ENCODE assay signal across 1 cellular context in the genomic region with DNA sequence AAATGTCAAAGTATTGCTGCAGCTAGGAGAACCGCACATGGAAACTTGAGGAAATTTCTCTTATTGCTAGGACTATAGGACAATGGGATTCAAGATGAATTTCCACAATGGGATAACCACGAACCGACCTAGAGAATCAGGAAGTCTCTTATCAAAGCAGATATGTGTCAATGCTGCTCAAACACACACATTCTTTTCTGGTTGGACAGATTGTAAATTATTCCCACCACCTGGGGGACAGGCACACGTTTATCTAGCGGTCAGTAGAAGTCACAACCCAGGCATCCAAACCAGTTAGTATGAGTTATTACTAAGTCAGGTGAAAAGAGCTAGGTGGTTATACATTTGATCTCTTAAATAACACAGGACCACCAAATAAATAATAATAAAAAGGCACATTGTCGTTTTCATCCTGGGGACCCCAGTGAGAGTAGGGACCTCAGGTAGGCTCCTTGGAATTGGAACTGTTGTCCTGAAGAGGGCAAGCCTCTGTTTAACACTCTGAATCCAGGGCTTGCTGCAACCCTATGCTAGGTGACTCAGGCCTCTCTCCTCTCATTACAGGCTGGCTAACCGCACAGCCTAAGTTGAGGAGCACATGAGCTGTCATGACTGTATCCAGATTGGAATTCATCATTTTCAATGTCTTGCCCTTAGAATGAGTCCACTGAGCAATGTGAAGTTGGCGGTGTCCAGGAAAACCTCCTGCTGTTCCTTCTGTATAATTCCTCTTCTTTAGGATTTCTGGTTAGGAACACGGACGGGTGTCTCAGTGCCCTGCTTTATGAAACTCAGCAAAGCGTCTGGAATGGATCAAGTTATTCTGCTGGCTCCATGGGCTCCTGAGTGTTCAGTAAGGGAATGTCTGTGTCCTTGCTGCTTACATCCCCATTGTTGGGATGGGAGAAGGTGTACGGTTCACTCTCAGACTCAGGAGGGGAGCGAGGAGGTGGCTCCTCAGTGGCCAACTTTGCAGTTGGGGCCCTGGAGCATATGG.
TF ChIP-seq lines count a peak whose summit lies in the region.

No MANE protein-coding gene starts in this region.

TF ChIP-seq in K562, 482 proteins besides CTCF, POLR2A, EP300 and RAD21 (continues in another document):
- TF ChIP-seq ZNF274 (IDR thresholded peaks at IDR 0.05; ENCODE audit: borderline replicate concordance, low read depth, low read length) (no peak), MTA1 (IDR thresholded peaks at IDR 0.05; ENCODE audit: borderline replicate concordance) (no peak; the same call in 1 of the 2 replicates), RFX5 (IDR thresholded peaks at IDR 0.05; ENCODE audit: low read depth, low read length) (no peak), MYC (IDR thresholded peaks at IDR 0.05; ENCODE audit: low read depth, low read length) (peak; percentile 5; the same call in 1 of the 2 replicates), MYC (CRISPR knock-in tag; IDR thresholded peaks at IDR 0.05; ENCODE audit: borderline replicate concordance, low read depth) (no peak), GABPB1 (CRISPR knock-in tag; IDR thresholded peaks at IDR 0.05) (0 out of 2 replicates have a peak, but pooled peaks have one; percentile 34), CBFA2T2 (conservative IDR thresholded peaks at IDR 0.05) (peak; percentile 69), SMARCE1 (IDR thresholded peaks at IDR 0.05) (peak; percentile 41; the same call in 1 of the 2 replicates), SIN3A (IDR thresholded peaks at IDR 0.05; ENCODE audit: borderline replicate concordance in 2 of 2, control insufficient read depth in 1 of 2, low read depth in 2 of 2, low read length in 2 of 2) (0 out of 4 replicates have a peak, but pooled peaks of 1 of the 2 experiments have one; percentile 27), GTF2E2 (tag; IDR thresholded peaks at IDR 0.05) (peak; percentile 39; the same call in 1 of the 2 replicates), NR2C2 (CRISPR knock-in tag; IDR thresholded peaks at IDR 0.05) (0 out of 2 replicates have a peak, but pooled peaks have one; percentile 40), NR2C2 (tag; IDR thresholded peaks at IDR 0.05) (no peak), SMARCC2 (IDR thresholded peaks at IDR 0.05; ENCODE audit: low read depth) (peak; percentile 42; the same call in 1 of the 2 replicates), ATF1 (CRISPR knock-in tag; IDR thresholded peaks at IDR 0.05) (no peak), ATF1 (tag; IDR thresholded peaks at IDR 0.05) (no peak), NCOA1 (IDR thresholded peaks at IDR 0.05; ENCODE audit: low read depth) (no peak), ZNF175 (CRISPR knock-in tag; IDR thresholded peaks at IDR 0.05; ENCODE audit: low read depth) (peak; percentile 48; the same call in 1 of the 2 replicates), ZEB2 (IDR thresholded peaks at IDR 0.05) (peak; percentile 50; the same call in 1 of the 2 replicates), HDAC2 (IDR thresholded peaks at IDR 0.05) (peak; percentile 31; the same call in 1 of the 2 replicates), ZNF589 (CRISPR knock-in tag; IDR thresholded peaks at IDR 0.05; ENCODE audit: low read depth) (0 out of 2 replicates have a peak, but pooled peaks have one; percentile 53), TAF15 (IDR thresholded peaks at IDR 0.05; ENCODE audit: low read depth, low read length) (no peak), MECOM (CRISPR knock-in tag; IDR thresholded peaks at IDR 0.05) (peak; percentile 17; the same call in 1 of the 2 replicates), TAL1 (IDR thresholded peaks at IDR 0.05) (peak; percentile 47), NRF1 (conservative IDR thresholded peaks at IDR 0.05 in 1 of 2, IDR thresholded peaks at IDR 0.05 in 1 of 2) (0 out of 4 replicates have a peak, but pooled peaks of 1 of the 2 experiments have one; percentile 7), LCOR (CRISPR knock-in tag; IDR thresholded peaks at IDR 0.05) (no peak; the same call in 1 of the 2 replicates), EZH2 (IDR thresholded peaks at IDR 0.05; ENCODE audit: borderline replicate concordance, low read depth, low read length) (no peak), JUNB (CRISPR knock-in tag; conservative IDR thresholded peaks at IDR 0.05) (no peak), FIP1L1 (IDR thresholded peaks at IDR 0.05; ENCODE audit: low read depth, low read length, poor library complexity, severe bottlenecking) (no peak), SP1 (CRISPR knock-in tag; IDR thresholded peaks at IDR 0.05) (peak; percentile 25; the same call in 1 of the 2 replicates), MEIS2 (IDR thresholded peaks at IDR 0.05; ENCODE audit: partially characterized antibody) (peak; percentile 95), DPF2 (IDR thresholded peaks at IDR 0.05) (0 out of 2 replicates have a peak, but pooled peaks have one; percentile 29), NEUROD1 (IDR thresholded peaks at IDR 0.05; ENCODE audit: borderline replicate concordance, low read depth, low read length, partially characterized antibody) (no peak), SOX6 (IDR thresholded peaks at IDR 0.05) (peak; percentile 70), KAT2B (IDR thresholded peaks at IDR 0.05; ENCODE audit: low read depth, low read length) (no peak), ZNF695 (CRISPR knock-in tag; IDR thresholded peaks at IDR 0.05) (no peak)
- TF ChIP-seq, protein P1, sequence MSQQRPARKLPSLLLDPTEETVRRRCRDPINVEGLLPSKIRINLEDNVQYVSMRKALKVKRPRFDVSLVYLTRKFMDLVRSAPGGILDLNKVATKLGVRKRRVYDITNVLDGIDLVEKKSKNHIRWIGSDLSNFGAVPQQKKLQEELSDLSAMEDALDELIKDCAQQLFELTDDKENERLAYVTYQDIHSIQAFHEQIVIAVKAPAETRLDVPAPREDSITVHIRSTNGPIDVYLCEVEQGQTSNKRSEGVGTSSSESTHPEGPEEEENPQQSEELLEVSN (IDR thresholded peaks at IDR 0.05; ENCODE audit: borderline replicate concordance in 1 of 2, extremely low read depth in 1 of 2, insufficient read depth in 1 of 2, insufficient read length in 1 of 2, low read depth in 1 of 2, low read length in 1 of 2, poor library complexity in 1 of 2, severe bottlenecking in 1 of 2) = peak in 1 of 2 experiments; percentile 65
- TF ChIP-seq, protein P2, sequence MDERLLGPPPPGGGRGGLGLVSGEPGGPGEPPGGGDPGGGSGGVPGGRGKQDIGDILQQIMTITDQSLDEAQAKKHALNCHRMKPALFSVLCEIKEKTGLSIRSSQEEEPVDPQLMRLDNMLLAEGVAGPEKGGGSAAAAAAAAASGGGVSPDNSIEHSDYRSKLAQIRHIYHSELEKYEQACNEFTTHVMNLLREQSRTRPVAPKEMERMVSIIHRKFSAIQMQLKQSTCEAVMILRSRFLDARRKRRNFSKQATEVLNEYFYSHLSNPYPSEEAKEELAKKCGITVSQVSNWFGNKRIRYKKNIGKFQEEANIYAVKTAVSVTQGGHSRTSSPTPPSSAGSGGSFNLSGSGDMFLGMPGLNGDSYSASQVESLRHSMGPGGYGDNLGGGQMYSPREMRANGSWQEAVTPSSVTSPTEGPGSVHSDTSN (CRISPR knock-in tag; IDR thresholded peaks at IDR 0.05; ENCODE audit: low read depth) = no peak
- TF ChIP-seq, protein P2 (tag; conservative IDR thresholded peaks at IDR 0.05; ENCODE audit: low read depth) = peak; percentile 54
- TF ChIP-seq, protein P3, sequence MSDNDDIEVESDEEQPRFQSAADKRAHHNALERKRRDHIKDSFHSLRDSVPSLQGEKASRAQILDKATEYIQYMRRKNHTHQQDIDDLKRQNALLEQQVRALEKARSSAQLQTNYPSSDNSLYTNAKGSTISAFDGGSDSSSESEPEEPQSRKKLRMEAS (CRISPR knock-in tag; IDR thresholded peaks at IDR 0.05) = 0 out of 2 replicates have a peak, but pooled peaks have one; percentile 41
- TF ChIP-seq, protein P4, sequence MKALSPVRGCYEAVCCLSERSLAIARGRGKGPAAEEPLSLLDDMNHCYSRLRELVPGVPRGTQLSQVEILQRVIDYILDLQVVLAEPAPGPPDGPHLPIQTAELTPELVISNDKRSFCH (CRISPR knock-in tag; IDR thresholded peaks at IDR 0.05) = no peak
- TF ChIP-seq, protein P4 (tag; IDR thresholded peaks at IDR 0.05) = 0 out of 2 replicates have a peak, but pooled peaks have one; percentile 11
- TF ChIP-seq, protein P5, sequence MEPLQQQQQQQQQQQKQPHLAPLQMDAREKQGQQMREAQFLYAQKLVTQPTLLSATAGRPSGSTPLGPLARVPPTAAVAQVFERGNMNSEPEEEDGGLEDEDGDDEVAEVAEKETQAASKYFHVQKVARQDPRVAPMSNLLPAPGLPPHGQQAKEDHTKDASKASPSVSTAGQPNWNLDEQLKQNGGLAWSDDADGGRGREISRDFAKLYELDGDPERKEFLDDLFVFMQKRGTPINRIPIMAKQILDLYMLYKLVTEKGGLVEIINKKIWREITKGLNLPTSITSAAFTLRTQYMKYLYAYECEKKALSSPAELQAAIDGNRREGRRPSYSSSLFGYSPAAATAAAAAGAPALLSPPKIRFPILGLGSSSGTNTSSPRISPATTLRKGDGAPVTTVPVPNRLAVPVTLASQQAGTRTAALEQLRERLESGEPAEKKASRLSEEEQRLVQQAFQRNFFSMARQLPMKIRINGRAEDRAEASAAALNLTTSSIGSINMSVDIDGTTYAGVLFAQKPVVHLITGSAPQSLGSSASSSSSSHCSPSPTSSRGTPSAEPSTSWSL (CRISPR knock-in tag; IDR thresholded peaks at IDR 0.05; ENCODE audit: borderline replicate concordance) = no peak
- TF ChIP-seq, protein P6, sequence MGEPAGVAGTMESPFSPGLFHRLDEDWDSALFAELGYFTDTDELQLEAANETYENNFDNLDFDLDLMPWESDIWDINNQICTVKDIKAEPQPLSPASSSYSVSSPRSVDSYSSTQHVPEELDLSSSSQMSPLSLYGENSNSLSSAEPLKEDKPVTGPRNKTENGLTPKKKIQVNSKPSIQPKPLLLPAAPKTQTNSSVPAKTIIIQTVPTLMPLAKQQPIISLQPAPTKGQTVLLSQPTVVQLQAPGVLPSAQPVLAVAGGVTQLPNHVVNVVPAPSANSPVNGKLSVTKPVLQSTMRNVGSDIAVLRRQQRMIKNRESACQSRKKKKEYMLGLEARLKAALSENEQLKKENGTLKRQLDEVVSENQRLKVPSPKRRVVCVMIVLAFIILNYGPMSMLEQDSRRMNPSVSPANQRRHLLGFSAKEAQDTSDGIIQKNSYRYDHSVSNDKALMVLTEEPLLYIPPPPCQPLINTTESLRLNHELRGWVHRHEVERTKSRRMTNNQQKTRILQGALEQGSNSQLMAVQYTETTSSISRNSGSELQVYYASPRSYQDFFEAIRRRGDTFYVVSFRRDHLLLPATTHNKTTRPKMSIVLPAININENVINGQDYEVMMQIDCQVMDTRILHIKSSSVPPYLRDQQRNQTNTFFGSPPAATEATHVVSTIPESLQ (CRISPR knock-in tag; IDR thresholded peaks at IDR 0.05) = no peak
- TF ChIP-seq, protein P7, sequence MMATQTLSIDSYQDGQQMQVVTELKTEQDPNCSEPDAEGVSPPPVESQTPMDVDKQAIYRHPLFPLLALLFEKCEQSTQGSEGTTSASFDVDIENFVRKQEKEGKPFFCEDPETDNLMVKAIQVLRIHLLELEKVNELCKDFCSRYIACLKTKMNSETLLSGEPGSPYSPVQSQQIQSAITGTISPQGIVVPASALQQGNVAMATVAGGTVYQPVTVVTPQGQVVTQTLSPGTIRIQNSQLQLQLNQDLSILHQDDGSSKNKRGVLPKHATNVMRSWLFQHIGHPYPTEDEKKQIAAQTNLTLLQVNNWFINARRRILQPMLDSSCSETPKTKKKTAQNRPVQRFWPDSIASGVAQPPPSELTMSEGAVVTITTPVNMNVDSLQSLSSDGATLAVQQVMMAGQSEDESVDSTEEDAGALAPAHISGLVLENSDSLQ (IDR thresholded peaks at IDR 0.05) = peak; percentile 80
- TF ChIP-seq, protein P8, sequence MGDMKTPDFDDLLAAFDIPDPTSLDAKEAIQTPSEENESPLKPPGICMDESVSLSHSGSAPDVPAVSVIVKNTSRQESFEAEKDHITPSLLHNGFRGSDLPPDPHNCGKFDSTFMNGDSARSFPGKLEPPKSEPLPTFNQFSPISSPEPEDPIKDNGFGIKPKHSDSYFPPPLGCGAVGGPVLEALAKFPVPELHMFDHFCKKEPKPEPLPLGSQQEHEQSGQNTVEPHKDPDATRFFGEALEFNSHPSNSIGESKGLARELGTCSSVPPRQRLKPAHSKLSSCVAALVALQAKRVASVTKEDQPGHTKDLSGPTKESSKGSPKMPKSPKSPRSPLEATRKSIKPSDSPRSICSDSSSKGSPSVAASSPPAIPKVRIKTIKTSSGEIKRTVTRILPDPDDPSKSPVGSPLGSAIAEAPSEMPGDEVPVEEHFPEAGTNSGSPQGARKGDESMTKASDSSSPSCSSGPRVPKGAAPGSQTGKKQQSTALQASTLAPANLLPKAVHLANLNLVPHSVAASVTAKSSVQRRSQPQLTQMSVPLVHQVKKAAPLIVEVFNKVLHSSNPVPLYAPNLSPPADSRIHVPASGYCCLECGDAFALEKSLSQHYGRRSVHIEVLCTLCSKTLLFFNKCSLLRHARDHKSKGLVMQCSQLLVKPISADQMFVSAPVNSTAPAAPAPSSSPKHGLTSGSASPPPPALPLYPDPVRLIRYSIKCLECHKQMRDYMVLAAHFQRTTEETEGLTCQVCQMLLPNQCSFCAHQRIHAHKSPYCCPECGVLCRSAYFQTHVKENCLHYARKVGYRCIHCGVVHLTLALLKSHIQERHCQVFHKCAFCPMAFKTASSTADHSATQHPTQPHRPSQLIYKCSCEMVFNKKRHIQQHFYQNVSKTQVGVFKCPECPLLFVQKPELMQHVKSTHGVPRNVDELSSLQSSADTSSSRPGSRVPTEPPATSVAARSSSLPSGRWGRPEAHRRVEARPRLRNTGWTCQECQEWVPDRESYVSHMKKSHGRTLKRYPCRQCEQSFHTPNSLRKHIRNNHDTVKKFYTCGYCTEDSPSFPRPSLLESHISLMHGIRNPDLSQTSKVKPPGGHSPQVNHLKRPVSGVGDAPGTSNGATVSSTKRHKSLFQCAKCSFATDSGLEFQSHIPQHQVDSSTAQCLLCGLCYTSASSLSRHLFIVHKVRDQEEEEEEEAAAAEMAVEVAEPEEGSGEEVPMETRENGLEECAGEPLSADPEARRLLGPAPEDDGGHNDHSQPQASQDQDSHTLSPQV (IDR thresholded peaks at IDR 0.05) = peak; percentile 69; the same call in 1 of the 2 replicates
- TF ChIP-seq, protein P9, sequence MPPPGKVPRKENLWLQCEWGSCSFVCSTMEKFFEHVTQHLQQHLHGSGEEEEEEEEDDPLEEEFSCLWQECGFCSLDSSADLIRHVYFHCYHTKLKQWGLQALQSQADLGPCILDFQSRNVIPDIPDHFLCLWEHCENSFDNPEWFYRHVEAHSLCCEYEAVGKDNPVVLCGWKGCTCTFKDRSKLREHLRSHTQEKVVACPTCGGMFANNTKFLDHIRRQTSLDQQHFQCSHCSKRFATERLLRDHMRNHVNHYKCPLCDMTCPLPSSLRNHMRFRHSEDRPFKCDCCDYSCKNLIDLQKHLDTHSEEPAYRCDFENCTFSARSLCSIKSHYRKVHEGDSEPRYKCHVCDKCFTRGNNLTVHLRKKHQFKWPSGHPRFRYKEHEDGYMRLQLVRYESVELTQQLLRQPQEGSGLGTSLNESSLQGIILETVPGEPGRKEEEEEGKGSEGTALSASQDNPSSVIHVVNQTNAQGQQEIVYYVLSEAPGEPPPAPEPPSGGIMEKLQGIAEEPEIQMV (tag; conservative IDR thresholded peaks at IDR 0.05; ENCODE audit: low read depth) = no peak
